ENCODE assay signal across 1 cellular context in the genomic region with DNA sequence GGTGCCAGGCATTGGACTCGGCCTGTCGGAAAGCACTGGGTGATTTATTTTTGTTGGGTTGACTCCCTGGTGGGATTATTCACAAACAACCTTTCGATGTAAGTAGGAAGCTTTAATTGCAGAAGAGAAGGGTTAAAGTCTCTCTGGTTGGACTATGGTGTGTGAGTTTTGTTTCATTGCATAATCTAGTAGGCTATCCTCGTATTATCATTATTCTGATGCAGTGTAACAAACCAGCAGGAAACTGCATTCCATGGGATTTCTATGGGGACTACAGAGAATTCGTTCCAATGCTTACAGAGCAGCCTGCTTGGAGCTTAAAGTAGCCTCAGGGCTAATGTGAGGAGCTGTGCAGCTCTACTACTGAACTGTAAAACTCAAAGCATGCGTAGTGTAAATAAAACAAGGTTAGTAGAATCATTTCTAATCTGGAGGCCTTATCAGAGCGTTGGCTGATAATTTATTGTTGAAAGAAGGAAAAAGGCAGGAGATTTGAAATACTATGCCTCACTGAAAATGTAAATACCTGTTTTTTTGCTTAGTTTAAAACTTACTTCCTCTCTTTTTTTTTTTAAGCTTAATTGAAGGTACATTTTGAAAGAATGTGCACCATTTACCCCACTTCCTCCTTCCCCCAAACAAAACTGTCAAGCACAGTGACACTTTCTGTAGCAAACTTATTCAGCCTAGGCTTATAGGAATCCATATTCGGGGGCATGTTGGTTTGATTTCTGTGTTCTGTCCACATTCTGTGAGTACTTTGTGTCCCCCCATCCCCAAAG.
TF ChIP-seq lines count a peak whose summit lies in the region.

No MANE protein-coding gene starts in this region.

TF ChIP-seq in H1, 55 proteins besides CTCF, POLR2A, EP300 and RAD21 (continued from another document):
- TF ChIP-seq, protein P1, sequence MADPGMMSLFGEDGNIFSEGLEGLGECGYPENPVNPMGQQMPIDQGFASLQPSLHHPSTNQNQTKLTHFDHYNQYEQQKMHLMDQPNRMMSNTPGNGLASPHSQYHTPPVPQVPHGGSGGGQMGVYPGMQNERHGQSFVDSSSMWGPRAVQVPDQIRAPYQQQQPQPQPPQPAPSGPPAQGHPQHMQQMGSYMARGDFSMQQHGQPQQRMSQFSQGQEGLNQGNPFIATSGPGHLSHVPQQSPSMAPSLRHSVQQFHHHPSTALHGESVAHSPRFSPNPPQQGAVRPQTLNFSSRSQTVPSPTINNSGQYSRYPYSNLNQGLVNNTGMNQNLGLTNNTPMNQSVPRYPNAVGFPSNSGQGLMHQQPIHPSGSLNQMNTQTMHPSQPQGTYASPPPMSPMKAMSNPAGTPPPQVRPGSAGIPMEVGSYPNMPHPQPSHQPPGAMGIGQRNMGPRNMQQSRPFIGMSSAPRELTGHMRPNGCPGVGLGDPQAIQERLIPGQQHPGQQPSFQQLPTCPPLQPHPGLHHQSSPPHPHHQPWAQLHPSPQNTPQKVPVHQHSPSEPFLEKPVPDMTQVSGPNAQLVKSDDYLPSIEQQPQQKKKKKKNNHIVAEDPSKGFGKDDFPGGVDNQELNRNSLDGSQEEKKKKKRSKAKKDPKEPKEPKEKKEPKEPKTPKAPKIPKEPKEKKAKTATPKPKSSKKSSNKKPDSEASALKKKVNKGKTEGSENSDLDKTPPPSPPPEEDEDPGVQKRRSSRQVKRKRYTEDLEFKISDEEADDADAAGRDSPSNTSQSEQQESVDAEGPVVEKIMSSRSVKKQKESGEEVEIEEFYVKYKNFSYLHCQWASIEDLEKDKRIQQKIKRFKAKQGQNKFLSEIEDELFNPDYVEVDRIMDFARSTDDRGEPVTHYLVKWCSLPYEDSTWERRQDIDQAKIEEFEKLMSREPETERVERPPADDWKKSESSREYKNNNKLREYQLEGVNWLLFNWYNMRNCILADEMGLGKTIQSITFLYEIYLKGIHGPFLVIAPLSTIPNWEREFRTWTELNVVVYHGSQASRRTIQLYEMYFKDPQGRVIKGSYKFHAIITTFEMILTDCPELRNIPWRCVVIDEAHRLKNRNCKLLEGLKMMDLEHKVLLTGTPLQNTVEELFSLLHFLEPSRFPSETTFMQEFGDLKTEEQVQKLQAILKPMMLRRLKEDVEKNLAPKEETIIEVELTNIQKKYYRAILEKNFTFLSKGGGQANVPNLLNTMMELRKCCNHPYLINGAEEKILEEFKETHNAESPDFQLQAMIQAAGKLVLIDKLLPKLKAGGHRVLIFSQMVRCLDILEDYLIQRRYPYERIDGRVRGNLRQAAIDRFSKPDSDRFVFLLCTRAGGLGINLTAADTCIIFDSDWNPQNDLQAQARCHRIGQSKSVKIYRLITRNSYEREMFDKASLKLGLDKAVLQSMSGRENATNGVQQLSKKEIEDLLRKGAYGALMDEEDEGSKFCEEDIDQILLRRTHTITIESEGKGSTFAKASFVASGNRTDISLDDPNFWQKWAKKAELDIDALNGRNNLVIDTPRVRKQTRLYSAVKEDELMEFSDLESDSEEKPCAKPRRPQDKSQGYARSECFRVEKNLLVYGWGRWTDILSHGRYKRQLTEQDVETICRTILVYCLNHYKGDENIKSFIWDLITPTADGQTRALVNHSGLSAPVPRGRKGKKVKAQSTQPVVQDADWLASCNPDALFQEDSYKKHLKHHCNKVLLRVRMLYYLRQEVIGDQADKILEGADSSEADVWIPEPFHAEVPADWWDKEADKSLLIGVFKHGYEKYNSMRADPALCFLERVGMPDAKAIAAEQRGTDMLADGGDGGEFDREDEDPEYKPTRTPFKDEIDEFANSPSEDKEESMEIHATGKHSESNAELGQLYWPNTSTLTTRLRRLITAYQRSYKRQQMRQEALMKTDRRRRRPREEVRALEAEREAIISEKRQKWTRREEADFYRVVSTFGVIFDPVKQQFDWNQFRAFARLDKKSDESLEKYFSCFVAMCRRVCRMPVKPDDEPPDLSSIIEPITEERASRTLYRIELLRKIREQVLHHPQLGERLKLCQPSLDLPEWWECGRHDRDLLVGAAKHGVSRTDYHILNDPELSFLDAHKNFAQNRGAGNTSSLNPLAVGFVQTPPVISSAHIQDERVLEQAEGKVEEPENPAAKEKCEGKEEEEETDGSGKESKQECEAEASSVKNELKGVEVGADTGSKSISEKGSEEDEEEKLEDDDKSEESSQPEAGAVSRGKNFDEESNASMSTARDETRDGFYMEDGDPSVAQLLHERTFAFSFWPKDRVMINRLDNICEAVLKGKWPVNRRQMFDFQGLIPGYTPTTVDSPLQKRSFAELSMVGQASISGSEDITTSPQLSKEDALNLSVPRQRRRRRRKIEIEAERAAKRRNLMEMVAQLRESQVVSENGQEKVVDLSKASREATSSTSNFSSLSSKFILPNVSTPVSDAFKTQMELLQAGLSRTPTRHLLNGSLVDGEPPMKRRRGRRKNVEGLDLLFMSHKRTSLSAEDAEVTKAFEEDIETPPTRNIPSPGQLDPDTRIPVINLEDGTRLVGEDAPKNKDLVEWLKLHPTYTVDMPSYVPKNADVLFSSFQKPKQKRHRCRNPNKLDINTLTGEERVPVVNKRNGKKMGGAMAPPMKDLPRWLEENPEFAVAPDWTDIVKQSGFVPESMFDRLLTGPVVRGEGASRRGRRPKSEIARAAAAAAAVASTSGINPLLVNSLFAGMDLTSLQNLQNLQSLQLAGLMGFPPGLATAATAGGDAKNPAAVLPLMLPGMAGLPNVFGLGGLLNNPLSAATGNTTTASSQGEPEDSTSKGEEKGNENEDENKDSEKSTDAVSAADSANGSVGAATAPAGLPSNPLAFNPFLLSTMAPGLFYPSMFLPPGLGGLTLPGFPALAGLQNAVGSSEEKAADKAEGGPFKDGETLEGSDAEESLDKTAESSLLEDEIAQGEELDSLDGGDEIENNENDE (IDR thresholded peaks at IDR 0.05; ENCODE audit: insufficient replicate concordance, low read length): no peak
- TF ChIP-seq TEAD4 (IDR thresholded peaks at IDR 0.05; ENCODE audit: low read depth, low read length): peak; percentile 21; the same call in 1 of the 2 replicates
TF ChIP-seq in H1: peak in this region for 2.
